Comparison of ENCODE assay signal across 1 cellular context in the genomic region with DNA sequence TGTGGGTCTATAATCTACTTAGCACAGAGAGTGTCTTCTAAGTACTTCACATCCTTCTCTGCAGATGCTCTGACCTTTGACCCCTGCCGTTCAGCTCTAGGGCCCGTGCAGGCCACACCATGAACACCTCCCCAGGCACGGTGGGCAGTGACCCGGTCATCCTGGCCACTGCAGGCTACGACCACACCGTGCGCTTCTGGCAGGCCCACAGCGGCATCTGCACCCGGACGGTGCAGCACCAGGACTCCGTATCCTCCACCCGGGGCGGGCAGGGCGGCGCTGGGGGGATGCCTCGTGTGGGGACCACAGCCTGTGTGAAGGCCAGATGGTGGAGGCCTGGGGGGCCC.
TF ChIP-seq lines count a peak whose summit lies in the region.

No MANE protein-coding gene starts in this region.

TF ChIP-seq in K562, 482 proteins besides CTCF, POLR2A, EP300 and RAD21 (continued from another document and continues in another):
- TF ChIP-seq SAFB2 (IDR thresholded peaks at IDR 0.05; ENCODE audit: borderline replicate concordance, low read depth, low read length, severe bottlenecking) (no peak), POLR2H (tag; IDR thresholded peaks at IDR 0.05; ENCODE audit: low read depth) (no peak), HMG20B (CRISPR knock-in tag; IDR thresholded peaks at IDR 0.05) (peak; percentile 73; the same call in 1 of the 2 replicates), ETV6 (IDR thresholded peaks at IDR 0.05; ENCODE audit: borderline replicate concordance in 1 of 2, low read depth in 2 of 2, low read length in 1 of 2) (no peak), ETV6 (CRISPR knock-in tag; IDR thresholded peaks at IDR 0.05; ENCODE audit: borderline replicate concordance) (peak; percentile 25; the same call in 1 of the 2 replicates), ZNF445 (CRISPR knock-in tag; IDR thresholded peaks at IDR 0.05; ENCODE audit: low read depth) (no peak), CTBP1 (IDR thresholded peaks at IDR 0.05; ENCODE audit: borderline replicate concordance) (peak; percentile 3), CBFB (CRISPR knock-in tag; IDR thresholded peaks at IDR 0.05) (peak; percentile 77), ELF1 (tag; IDR thresholded peaks at IDR 0.05) (no peak), ELF4 (CRISPR knock-in tag; IDR thresholded peaks at IDR 0.05) (0 out of 2 replicates have a peak, but pooled peaks have one; percentile 2), RBFOX2 (IDR thresholded peaks at IDR 0.05; ENCODE audit: low read depth, low read length) (peak; percentile 10), RCOR1 (IDR thresholded peaks at IDR 0.05; ENCODE audit: borderline replicate concordance in 1 of 2, low read depth in 2 of 2, low read length in 2 of 2) (no peak), KDM1A (IDR thresholded peaks at IDR 0.05) (peak in 1 of 2 experiments; percentile 34; a peak in 1 of 4 replicates), NR4A1 (CRISPR knock-in tag; IDR thresholded peaks at IDR 0.05) (0 out of 2 replicates have a peak, but pooled peaks have one; percentile 22), NR4A1 (tag; IDR thresholded peaks at IDR 0.05) (no peak), HLTF (IDR thresholded peaks at IDR 0.05) (0 out of 2 replicates have a peak, but pooled peaks have one; percentile 27), PURB (CRISPR knock-in tag; IDR thresholded peaks at IDR 0.05; ENCODE audit: low read depth) (no peak), TCF3 (CRISPR knock-in tag; IDR thresholded peaks at IDR 0.05) (peak; percentile 28; the same call in 1 of the 2 replicates), PHTF2 (CRISPR knock-in tag; IDR thresholded peaks at IDR 0.05) (0 out of 2 replicates have a peak, but pooled peaks have one; percentile 70), HMG20A (CRISPR knock-in tag; conservative IDR thresholded peaks at IDR 0.05) (no peak)
- TF ChIP-seq, protein P1, sequence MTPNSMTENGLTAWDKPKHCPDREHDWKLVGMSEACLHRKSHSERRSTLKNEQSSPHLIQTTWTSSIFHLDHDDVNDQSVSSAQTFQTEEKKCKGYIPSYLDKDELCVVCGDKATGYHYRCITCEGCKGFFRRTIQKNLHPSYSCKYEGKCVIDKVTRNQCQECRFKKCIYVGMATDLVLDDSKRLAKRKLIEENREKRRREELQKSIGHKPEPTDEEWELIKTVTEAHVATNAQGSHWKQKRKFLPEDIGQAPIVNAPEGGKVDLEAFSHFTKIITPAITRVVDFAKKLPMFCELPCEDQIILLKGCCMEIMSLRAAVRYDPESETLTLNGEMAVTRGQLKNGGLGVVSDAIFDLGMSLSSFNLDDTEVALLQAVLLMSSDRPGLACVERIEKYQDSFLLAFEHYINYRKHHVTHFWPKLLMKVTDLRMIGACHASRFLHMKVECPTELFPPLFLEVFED (CRISPR knock-in tag; conservative IDR thresholded peaks at IDR 0.05), result no peak
- TF ChIP-seq, protein P2, sequence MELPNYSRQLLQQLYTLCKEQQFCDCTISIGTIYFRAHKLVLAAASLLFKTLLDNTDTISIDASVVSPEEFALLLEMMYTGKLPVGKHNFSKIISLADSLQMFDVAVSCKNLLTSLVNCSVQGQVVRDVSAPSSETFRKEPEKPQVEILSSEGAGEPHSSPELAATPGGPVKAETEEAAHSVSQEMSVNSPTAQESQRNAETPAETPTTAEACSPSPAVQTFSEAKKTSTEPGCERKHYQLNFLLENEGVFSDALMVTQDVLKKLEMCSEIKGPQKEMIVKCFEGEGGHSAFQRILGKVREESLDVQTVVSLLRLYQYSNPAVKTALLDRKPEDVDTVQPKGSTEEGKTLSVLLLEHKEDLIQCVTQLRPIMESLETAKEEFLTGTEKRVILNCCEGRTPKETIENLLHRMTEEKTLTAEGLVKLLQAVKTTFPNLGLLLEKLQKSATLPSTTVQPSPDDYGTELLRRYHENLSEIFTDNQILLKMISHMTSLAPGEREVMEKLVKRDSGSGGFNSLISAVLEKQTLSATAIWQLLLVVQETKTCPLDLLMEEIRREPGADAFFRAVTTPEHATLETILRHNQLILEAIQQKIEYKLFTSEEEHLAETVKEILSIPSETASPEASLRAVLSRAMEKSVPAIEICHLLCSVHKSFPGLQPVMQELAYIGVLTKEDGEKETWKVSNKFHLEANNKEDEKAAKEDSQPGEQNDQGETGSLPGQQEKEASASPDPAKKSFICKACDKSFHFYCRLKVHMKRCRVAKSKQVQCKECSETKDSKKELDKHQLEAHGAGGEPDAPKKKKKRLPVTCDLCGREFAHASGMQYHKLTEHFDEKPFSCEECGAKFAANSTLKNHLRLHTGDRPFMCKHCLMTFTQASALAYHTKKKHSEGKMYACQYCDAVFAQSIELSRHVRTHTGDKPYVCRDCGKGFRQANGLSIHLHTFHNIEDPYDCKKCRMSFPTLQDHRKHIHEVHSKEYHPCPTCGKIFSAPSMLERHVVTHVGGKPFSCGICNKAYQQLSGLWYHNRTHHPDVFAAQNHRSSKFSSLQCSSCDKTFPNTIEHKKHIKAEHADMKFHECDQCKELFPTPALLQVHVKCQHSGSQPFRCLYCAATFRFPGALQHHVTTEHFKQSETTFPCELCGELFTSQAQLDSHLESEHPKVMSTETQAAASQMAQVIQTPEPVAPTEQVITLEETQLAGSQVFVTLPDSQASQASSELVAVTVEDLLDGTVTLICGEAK (IDR thresholded peaks at IDR 0.05), result peak; percentile 41; the same call in 1 of the 2 replicates
- TF ChIP-seq, protein P2 (CRISPR knock-in tag; IDR thresholded peaks at IDR 0.05), result 0 out of 2 replicates have a peak, but pooled peaks have one; percentile 27
- TF ChIP-seq, protein P3, sequence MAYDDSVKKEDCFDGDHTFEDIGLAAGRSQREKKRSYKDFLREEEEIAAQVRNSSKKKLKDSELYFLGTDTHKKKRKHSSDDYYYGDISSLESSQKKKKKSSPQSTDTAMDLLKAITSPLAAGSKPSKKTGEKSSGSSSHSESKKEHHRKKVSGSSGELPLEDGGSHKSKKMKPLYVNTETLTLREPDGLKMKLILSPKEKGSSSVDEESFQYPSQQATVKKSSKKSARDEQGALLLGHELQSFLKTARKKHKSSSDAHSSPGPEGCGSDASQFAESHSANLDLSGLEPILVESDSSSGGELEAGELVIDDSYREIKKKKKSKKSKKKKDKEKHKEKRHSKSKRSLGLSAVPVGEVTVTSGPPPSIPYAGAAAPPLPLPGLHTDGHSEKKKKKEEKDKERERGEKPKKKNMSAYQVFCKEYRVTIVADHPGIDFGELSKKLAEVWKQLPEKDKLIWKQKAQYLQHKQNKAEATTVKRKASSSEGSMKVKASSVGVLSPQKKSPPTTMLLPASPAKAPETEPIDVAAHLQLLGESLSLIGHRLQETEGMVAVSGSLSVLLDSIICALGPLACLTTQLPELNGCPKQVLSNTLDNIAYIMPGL (CRISPR knock-in tag; IDR thresholded peaks at IDR 0.05), result 0 out of 2 replicates have a peak, but pooled peaks have one; percentile 48
- TF ChIP-seq, protein P4, sequence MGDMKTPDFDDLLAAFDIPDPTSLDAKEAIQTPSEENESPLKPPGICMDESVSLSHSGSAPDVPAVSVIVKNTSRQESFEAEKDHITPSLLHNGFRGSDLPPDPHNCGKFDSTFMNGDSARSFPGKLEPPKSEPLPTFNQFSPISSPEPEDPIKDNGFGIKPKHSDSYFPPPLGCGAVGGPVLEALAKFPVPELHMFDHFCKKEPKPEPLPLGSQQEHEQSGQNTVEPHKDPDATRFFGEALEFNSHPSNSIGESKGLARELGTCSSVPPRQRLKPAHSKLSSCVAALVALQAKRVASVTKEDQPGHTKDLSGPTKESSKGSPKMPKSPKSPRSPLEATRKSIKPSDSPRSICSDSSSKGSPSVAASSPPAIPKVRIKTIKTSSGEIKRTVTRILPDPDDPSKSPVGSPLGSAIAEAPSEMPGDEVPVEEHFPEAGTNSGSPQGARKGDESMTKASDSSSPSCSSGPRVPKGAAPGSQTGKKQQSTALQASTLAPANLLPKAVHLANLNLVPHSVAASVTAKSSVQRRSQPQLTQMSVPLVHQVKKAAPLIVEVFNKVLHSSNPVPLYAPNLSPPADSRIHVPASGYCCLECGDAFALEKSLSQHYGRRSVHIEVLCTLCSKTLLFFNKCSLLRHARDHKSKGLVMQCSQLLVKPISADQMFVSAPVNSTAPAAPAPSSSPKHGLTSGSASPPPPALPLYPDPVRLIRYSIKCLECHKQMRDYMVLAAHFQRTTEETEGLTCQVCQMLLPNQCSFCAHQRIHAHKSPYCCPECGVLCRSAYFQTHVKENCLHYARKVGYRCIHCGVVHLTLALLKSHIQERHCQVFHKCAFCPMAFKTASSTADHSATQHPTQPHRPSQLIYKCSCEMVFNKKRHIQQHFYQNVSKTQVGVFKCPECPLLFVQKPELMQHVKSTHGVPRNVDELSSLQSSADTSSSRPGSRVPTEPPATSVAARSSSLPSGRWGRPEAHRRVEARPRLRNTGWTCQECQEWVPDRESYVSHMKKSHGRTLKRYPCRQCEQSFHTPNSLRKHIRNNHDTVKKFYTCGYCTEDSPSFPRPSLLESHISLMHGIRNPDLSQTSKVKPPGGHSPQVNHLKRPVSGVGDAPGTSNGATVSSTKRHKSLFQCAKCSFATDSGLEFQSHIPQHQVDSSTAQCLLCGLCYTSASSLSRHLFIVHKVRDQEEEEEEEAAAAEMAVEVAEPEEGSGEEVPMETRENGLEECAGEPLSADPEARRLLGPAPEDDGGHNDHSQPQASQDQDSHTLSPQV (IDR thresholded peaks at IDR 0.05), result peak; percentile 84; the same call in 1 of the 2 replicates
- TF ChIP-seq, protein P5, sequence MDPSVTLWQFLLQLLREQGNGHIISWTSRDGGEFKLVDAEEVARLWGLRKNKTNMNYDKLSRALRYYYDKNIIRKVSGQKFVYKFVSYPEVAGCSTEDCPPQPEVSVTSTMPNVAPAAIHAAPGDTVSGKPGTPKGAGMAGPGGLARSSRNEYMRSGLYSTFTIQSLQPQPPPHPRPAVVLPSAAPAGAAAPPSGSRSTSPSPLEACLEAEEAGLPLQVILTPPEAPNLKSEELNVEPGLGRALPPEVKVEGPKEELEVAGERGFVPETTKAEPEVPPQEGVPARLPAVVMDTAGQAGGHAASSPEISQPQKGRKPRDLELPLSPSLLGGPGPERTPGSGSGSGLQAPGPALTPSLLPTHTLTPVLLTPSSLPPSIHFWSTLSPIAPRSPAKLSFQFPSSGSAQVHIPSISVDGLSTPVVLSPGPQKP (CRISPR knock-in tag; IDR thresholded peaks at IDR 0.05), result 0 out of 2 replicates have a peak, but pooled peaks have one; percentile 78
- TF ChIP-seq, protein P6, sequence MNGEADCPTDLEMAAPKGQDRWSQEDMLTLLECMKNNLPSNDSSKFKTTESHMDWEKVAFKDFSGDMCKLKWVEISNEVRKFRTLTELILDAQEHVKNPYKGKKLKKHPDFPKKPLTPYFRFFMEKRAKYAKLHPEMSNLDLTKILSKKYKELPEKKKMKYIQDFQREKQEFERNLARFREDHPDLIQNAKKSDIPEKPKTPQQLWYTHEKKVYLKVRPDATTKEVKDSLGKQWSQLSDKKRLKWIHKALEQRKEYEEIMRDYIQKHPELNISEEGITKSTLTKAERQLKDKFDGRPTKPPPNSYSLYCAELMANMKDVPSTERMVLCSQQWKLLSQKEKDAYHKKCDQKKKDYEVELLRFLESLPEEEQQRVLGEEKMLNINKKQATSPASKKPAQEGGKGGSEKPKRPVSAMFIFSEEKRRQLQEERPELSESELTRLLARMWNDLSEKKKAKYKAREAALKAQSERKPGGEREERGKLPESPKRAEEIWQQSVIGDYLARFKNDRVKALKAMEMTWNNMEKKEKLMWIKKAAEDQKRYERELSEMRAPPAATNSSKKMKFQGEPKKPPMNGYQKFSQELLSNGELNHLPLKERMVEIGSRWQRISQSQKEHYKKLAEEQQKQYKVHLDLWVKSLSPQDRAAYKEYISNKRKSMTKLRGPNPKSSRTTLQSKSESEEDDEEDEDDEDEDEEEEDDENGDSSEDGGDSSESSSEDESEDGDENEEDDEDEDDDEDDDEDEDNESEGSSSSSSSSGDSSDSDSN (IDR thresholded peaks at IDR 0.05; ENCODE audit: borderline replicate concordance in 1 of 2, low read depth in 2 of 2, low read length in 2 of 2), result 0 out of 4 replicates have a peak, but pooled peaks of 1 of the 2 experiments have one; percentile 35
- TF ChIP-seq, protein P7, sequence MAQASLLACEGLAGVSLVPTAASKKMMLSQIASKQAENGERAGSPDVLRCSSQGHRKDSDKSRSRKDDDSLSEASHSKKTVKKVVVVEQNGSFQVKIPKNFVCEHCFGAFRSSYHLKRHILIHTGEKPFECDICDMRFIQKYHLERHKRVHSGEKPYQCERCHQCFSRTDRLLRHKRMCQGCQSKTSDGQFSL (CRISPR knock-in tag; IDR thresholded peaks at IDR 0.05), result no peak
- TF ChIP-seq, protein P7 (tag; IDR thresholded peaks at IDR 0.05), result peak in 1 of 2 experiments; percentile 27; a peak in 1 of 4 replicates
- TF ChIP-seq, protein P8, sequence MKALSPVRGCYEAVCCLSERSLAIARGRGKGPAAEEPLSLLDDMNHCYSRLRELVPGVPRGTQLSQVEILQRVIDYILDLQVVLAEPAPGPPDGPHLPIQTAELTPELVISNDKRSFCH (CRISPR knock-in tag; IDR thresholded peaks at IDR 0.05), result no peak
- TF ChIP-seq, protein P8 (tag; IDR thresholded peaks at IDR 0.05), result no peak
